Comparison of ENCODE assay signal across 11 cellular contexts in the genomic region with DNA sequence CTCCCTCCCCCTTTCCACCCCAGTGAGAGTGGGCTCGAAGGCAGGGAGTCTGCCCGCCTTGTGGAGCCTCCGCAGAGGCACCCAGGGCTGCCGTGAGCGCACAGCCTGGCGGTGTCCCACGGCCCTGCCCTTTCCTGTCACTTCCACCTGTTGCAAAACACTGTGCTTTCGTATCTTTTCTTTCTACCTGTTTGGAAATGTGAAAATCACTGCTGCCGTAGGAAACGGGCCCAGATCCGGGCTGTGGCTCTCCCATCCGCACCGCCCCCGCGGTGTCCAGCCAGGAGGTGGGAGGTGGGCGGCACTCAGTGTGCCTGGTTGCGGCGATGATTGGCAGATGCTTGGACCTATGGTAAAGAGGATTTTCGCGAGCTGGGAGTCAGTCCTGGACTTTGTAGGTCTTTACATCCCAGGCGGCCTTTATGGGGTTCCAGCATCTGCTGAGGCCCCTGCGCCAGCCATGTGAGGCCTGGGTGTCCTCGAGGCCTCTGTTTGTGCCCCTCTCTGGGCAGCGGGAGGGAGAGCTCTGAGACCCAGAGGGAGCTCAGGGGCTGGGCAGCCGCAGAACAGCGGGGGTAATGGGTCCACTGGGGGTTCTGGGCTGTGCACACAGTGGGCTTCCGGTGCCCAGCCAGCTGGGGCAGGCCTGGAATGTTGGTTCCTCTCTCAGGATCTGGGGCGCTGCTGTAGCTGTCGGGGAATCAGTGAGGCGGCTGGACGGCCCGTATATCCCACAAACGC. TPM values are rescaled to one million over a fixed set of nuclear protein-coding genes. Genes with fewer than 3 reads are reported as not detected.
DNase-seq lines count a peak whose midpoint lies in the region; ATAC-seq, FAIRE-seq and TF ChIP-seq lines count a peak whose summit lies in the region.
"Had no signal": no experiment of that assay in that cellular context is flagged by ENCODE, and none has a peak within 500 bp of the region (broad histone marks: within the 10 kb centered on the region; RNA-seq: fewer than 3 reads in every experiment).

No MANE protein-coding gene starts in this region.

- TF ChIP-seq CTCF in H1 (IDR thresholded peaks at IDR 0.05; ENCODE audit: control extremely low read depth in 1 of 3, insufficient read depth in 1 of 3, low read depth in 1 of 3, low read length in 3 of 3) (no peak), nephron (IDR thresholded peaks at IDR 0.05; ENCODE audit: unreplicated experiment in 3 of 3) (no peak)

- H3K4me2 ChIP-seq in BLaER1 treated with 17β-estradiol and CSF1 and Interleukin-3, amounts not matched to agents 10 nM and 100 nM: peak overlapping the region; percentile 57 to 100 (median 91)
- H3K4me2 ChIP-seq in H1 (ENCODE audit: insufficient read depth in 1 of 2, low read depth in 2 of 2, low read length in 2 of 2): no peak overlapping the region

- H3K27ac ChIP-seq in BLaER1 treated with 17β-estradiol and CSF1 and Interleukin-3, amounts not matched to agents 10 nM and 100 nM: peak overlapping the region; percentile 11 to 95 (median 49); a peak in 17 of 22 replicates
- peak overlapping the region; percentile 19; the same call in 1 of the 2 replicates for H3K27ac ChIP-seq in HUES64 (ENCODE audit: low read depth, low read length)
- H3K27ac ChIP-seq in H1 (ENCODE audit: low read depth, low read length): peak overlapping the region; percentile 19; the same call in 1 of the 2 replicates

- WGBS in HUES64: 93% methylated on average over 33 of the region's 33 CpGs
- 92% methylated on average over 33 of the region's 33 CpGs; no CpG with 5 or more reads in 1 of the 2 experiments for WGBS in H1 (ENCODE audit: extremely low coverage in 1 of 2, insufficient coverage in 1 of 2, insufficient read length in 1 of 2, insufficient replicate concordance in 2 of 2, low coverage in 1 of 2, low lambda C conversion rate in 2 of 2, missing lambda C conversion rate in 1 of 2), 2 experiments

- H2AFZ ChIP-seq in H1 (ENCODE audit: low read length): no peak overlapping the region

- H3K36me3 Mint-ChIP-seq in nephron (ENCODE audit: low read depth): peaks cover 11% of the 10 kb centered on the region

- H3K23me2 ChIP-seq in H1 (ENCODE audit: low read depth, low read length): peaks cover 6% of the 10 kb centered on the region

- peak overlapping the region in 1 of 10 experiments; percentile 28; a peak in 2 of 20 replicates for H3K4me3 ChIP-seq in BLaER1 treated with 17β-estradiol and CSF1 and Interleukin-3, amounts not matched to agents 10 nM and 100 nM
- H3K4me3 ChIP-seq in HUES64 (ENCODE audit: low read length): no peak overlapping the region
- H3K4me3 ChIP-seq in H1 (ENCODE audit: extremely low read depth in 1 of 4, insufficient read depth in 2 of 4, low read depth in 3 of 4, low read length in 4 of 4): no peak overlapping the region

- H3K36me3 ChIP-seq in BLaER1 treated with 17β-estradiol and CSF1 and Interleukin-3, amounts not matched to agents 10 nM and 100 nM: peaks cover 20 to 72% (median 46%) of the 10 kb centered on the region in 11 experiments
- peaks cover 8% of the 10 kb centered on the region for H3K36me3 ChIP-seq in HUES64 (ENCODE audit: insufficient read depth, low read length)
- peaks cover 0 to 8% (median 0%) of the 10 kb centered on the region in 4 experiments; a peak in 2 of 8 replicates for H3K36me3 ChIP-seq in H1 (ENCODE audit: control insufficient read depth in 2 of 4, insufficient read depth in 4 of 4, low read length in 3 of 4)

- TF ChIP-seq EP300 in H1 (IDR thresholded peaks at IDR 0.05; ENCODE audit: borderline replicate concordance in 1 of 2, low read depth in 2 of 2, low read length in 2 of 2): no peak

- no peak overlapping the region for H3K23ac ChIP-seq in H1 (ENCODE audit: insufficient read length)

- H3K9me3 Mint-ChIP-seq in nephron: no peaks in the 10 kb centered on the region

- no peak overlapping the region for H2BK15ac ChIP-seq in H1 (ENCODE audit: low read length)

- peak overlapping the region; percentile 28 to 68 (median 54); a peak in 19 of 22 replicates for H3K9ac ChIP-seq in BLaER1 treated with 17β-estradiol and CSF1 and Interleukin-3, amounts not matched to agents 10 nM and 100 nM
- H3K9ac ChIP-seq in HUES64 (ENCODE audit: low read depth, low read length): no peak overlapping the region
- no peak overlapping the region for H3K9ac ChIP-seq in H1 (replicated peaks in 1 of 4; ENCODE audit: extremely low read depth in 1 of 4, low read depth in 3 of 4, low read length in 3 of 4)

- no peak overlapping the region for H3K18ac ChIP-seq in H1 (ENCODE audit: extremely low read depth, low read length)

- peaks cover 74 to 88% (median 82%) of the 10 kb centered on the region in 10 experiments for H3K4me1 ChIP-seq in BLaER1 treated with 17β-estradiol and CSF1 and Interleukin-3, amounts not matched to agents 10 nM and 100 nM
- 0 out of 2 replicates have a peak, but pooled peaks cover 6% of the 10 kb centered on the region for H3K4me1 ChIP-seq in HUES64 (ENCODE audit: insufficient read depth, low read length)
- H3K4me1 ChIP-seq in H1 (replicated peaks in 1 of 4; ENCODE audit: control insufficient read depth in 3 of 4, insufficient read depth in 4 of 4, low read length in 3 of 4): peaks cover 0 to 20% (median 16%) of the 10 kb centered on the region in 4 experiments; a peak in 6 of 7 replicates

- H3K27ac Mint-ChIP-seq in nephron: peak overlapping the region in 1 of 3 experiments; percentile 56

- peaks cover 38% of the 10 kb centered on the region for H3K4me1 Mint-ChIP-seq in nephron

- peak overlapping the region; percentile 45 to 60 (median 46) for H3K4me3 Mint-ChIP-seq in nephron

- ATAC-seq in GM21528 (IDR thresholded peaks at IDR 0.05; ENCODE audit: low FRiP score, unreplicated experiment): no peak
- ATAC-seq in HG03045 (IDR thresholded peaks at IDR 0.05; ENCODE audit: unreplicated experiment): no peak

- H3K4ac ChIP-seq in H1 (replicated peaks; ENCODE audit: insufficient read length, low read depth, low read length): no peak overlapping the region

- H3K56ac ChIP-seq in H1 (replicated peaks; ENCODE audit: insufficient read length, low read depth, low read length): no peak overlapping the region

- no peak for TF ChIP-seq RAD21 in H1 (IDR thresholded peaks at IDR 0.05 in 1 of 2, conservative IDR thresholded peaks at IDR 0.05 in 1 of 2; ENCODE audit: low read depth in 2 of 2, low read length in 2 of 2)

- no peak overlapping the region for H2BK12ac ChIP-seq in H1 (ENCODE audit: low read depth, low read length)

- no peak for DNase-seq in H1 (ENCODE audit: low read depth in 1 of 2, low spot score in 2 of 2)
- no peak for DNase-seq in effector CD8-positive, alpha-beta T cell (lab: John Stamatoyannopoulos, UW)
- DNase-seq in NCI-H2029 treated with DMSO at 0.1 percent for 48 hours (lab: John Stamatoyannopoulos, UW): no peak
- DNase-seq: activated T-cell treated with anti-CD3 and anti-CD28 coated beads, Interleukin-2, amount 50 U/mL, for 1 hour; IMR-90; NCI-H510A had no signal

- CTCF ChIA-PET in H1 (lab: Charles Lee; ENCODE audit: partially characterized antibody): interaction anchor here (0.6 to 6.6 kb wide), 7 partner anchors 8 to 106 kb away, joined by 3 to 56 read pairs (median 3); no protein-coding TSS in a partner anchor

- no peaks in the 10 kb centered on the region for H3K27me3 Mint-ChIP-seq in nephron (ENCODE audit: low read depth)

- H2BK20ac ChIP-seq in H1 (ENCODE audit: low read length): no peak overlapping the region

- peak overlapping the region; percentile 75; the same call in 1 of the 2 replicates for H2BK5ac ChIP-seq in H1 (ENCODE audit: low read depth, low read length)

- peaks cover 26% of the 10 kb centered on the region for H3K79me1 ChIP-seq in H1 (ENCODE audit: low read depth, low read length)

- H3K9me3 ChIP-seq in BLaER1 treated with 17β-estradiol and CSF1 and Interleukin-3, amounts not matched to agents 10 nM and 100 nM (replicated peaks in 1 of 11): no peaks in the 10 kb centered on the region
- H3K9me3 ChIP-seq in HUES64 (ENCODE audit: insufficient read depth, low read depth, low read length): no peaks in the 10 kb centered on the region
- no peaks in the 10 kb centered on the region for H3K9me3 ChIP-seq in H1 (ENCODE audit: insufficient read depth in 2 of 2, low read depth in 1 of 2, low read length in 1 of 2)

- H2BK120ac ChIP-seq in H1 (replicated peaks; ENCODE audit: low read depth, low read length): no peak overlapping the region

- peaks cover 74 to 100% (median 95%) of the 10 kb centered on the region in 11 experiments for H4K20me1 ChIP-seq in BLaER1 treated with 17β-estradiol and CSF1 and Interleukin-3, amounts not matched to agents 10 nM and 100 nM
- H4K20me1 ChIP-seq in H1 (replicated peaks in 1 of 2; ENCODE audit: control insufficient read depth in 1 of 2, insufficient read depth in 2 of 2, low read length in 2 of 2): peaks cover 28 to 39% of the 10 kb centered on the region in 2 experiments

- no peak overlapping the region for H4K5ac ChIP-seq in H1 (ENCODE audit: insufficient read length, low read depth, low read length)

- no peak overlapping the region for H2AK5ac ChIP-seq in H1 (ENCODE audit: low read depth, low read length)

- H3K14ac ChIP-seq in H1 (ENCODE audit: insufficient read length): no peak overlapping the region

- no peak for FAIRE-seq in H1 (lab: Jason Lieb, UNC)

- peak overlapping the region; percentile 55 for H4K91ac ChIP-seq in H1 (replicated peaks; ENCODE audit: insufficient read length, low read length)

- peak overlapping the region; percentile 80; the same call in 1 of the 2 replicates for H4K8ac ChIP-seq in H1 (ENCODE audit: extremely low read depth, insufficient read depth, low read length)

- POLR2A ChIA-PET in H1 (lab: Charles Lee; ENCODE audit: partially characterized antibody): interaction anchor here (0.8 to 2.1 kb wide), 9 partner anchors 10 to 125 kb away, joined by 3 to 8 read pairs (median 4); a partner anchor contains a TSS

- no peaks in the 10 kb centered on the region for H3K27me3 ChIP-seq in BLaER1 treated with 17β-estradiol and CSF1 and Interleukin-3, amounts not matched to agents 10 nM and 100 nM
- H3K27me3 ChIP-seq in HUES64 (ENCODE audit: insufficient read depth, low read length): no peaks in the 10 kb centered on the region
- no peaks in the 10 kb centered on the region for H3K27me3 ChIP-seq in H1 (replicated peaks in 1 of 4; ENCODE audit: control insufficient read depth in 3 of 4, extremely low read depth in 1 of 4, insufficient read depth in 3 of 4, low read length in 3 of 4)

- TF ChIP-seq POLR2A in H1 (IDR thresholded peaks at IDR 0.05; ENCODE audit: control extremely low read depth in 1 of 2, low read depth in 2 of 2, low read length in 2 of 2): no peak

- peaks cover 22 to 96% of the 10 kb centered on the region in 2 experiments; a peak in 3 of 4 replicates for H3K79me2 ChIP-seq in H1 (ENCODE audit: control insufficient read depth in 1 of 2, insufficient read depth in 2 of 2, low read length in 2 of 2)

RNA-seq across cellular contexts. Expression of a gene that starts 6.1 kb away (rescaled TPM):
- polyA plus RNA-seq in HUES64 (2013, experiment 1 of 2): 42.9 TPM
- polyA plus RNA-seq in HUES64 (2013, experiment 2 of 2): 36.7 TPM
- total RNA-seq in H1 (2021; fragmentation: NEBNext Ultra II Directional; extraction: Animal tissue kit (Norgen Biotek cat#: 25700)): 70.7 and 75.2 TPM in 2 replicates
- 45.3 and 71.0 TPM in 2 replicates for polyA plus RNA-seq in H1 (2011; rRNA removed)
- 71.1 TPM for polyA plus RNA-seq in H1 (2011; cell fraction: cytosol; rRNA removed)
- polyA plus RNA-seq in H1 (2011; cell fraction: nucleus; rRNA removed): 143 TPM
- polyA plus RNA-seq in H1 (2012, experiment 1 of 2): 58.3 to 76.3 TPM (median 64.8 TPM) in 4 replicates
- polyA plus RNA-seq in H1 (2012, experiment 2 of 2): 55.4 TPM
- 44.0 TPM for polyA plus RNA-seq in H1 (2013, experiment 1 of 2)
- polyA plus RNA-seq in H1 (2013, experiment 2 of 2): 41.8 TPM
- 22.4 and 26.9 TPM in 2 replicates for polyA minus RNA-seq in H1 (2011; rRNA and poly(A)+ RNA removed)
- polyA minus RNA-seq in H1 (2011; cell fraction: cytosol; rRNA and poly(A)+ RNA removed): 44.5 TPM
- polyA minus RNA-seq in H1 (2011; cell fraction: nucleus; rRNA and poly(A)+ RNA removed): 46.0 TPM

RNA-seq across cellular contexts. Expression of a gene that starts 26.1 kb away (rescaled TPM):
- polyA plus RNA-seq in HUES64 (2013, experiment 1 of 2): 7.7 TPM
- 10.9 TPM for polyA plus RNA-seq in HUES64 (2013, experiment 2 of 2)
- 14.7 and 18.0 TPM in 2 replicates for total RNA-seq in H1 (2021; fragmentation: NEBNext Ultra II Directional; extraction: Animal tissue kit (Norgen Biotek cat#: 25700))
- polyA plus RNA-seq in H1 (2011; rRNA removed): 4.9 and 11.6 TPM in 2 replicates
- 7.4 TPM for polyA plus RNA-seq in H1 (2011; cell fraction: cytosol; rRNA removed)
- polyA plus RNA-seq in H1 (2011; cell fraction: nucleus; rRNA removed): 39.9 TPM
- polyA plus RNA-seq in H1 (2012, experiment 1 of 2): 4.2 to 12.2 TPM (median 10.1 TPM) in 4 replicates
- polyA plus RNA-seq in H1 (2012, experiment 2 of 2): 3.2 TPM
- polyA plus RNA-seq in H1 (2013, experiment 1 of 2): 11.0 TPM
- polyA plus RNA-seq in H1 (2013, experiment 2 of 2): 9.9 TPM
- 2.0 and 2.2 TPM in 2 replicates for polyA minus RNA-seq in H1 (2011; rRNA and poly(A)+ RNA removed)
- 8.2 TPM for polyA minus RNA-seq in H1 (2011; cell fraction: cytosol; rRNA and poly(A)+ RNA removed)
- 11.6 TPM for polyA minus RNA-seq in H1 (2011; cell fraction: nucleus; rRNA and poly(A)+ RNA removed)

RNA-seq across cellular contexts. Expression of a gene that starts 29.9 kb away (rescaled TPM):
- polyA plus RNA-seq in HUES64 (2013, experiment 1 of 2): 131 TPM
- polyA plus RNA-seq in HUES64 (2013, experiment 2 of 2): 132 TPM
- total RNA-seq in H1 (2021; fragmentation: NEBNext Ultra II Directional; extraction: Animal tissue kit (Norgen Biotek cat#: 25700)): 174 and 182 TPM in 2 replicates
- polyA plus RNA-seq in H1 (2011; rRNA removed): 249 and 338 TPM in 2 replicates
- 142 TPM for polyA plus RNA-seq in H1 (2011; cell fraction: cytosol; rRNA removed)
- polyA plus RNA-seq in H1 (2011; cell fraction: nucleus; rRNA removed): 120 TPM
- polyA plus RNA-seq in H1 (2012, experiment 1 of 2): 87.3 to 189 TPM (median 180 TPM) in 4 replicates
- 328 TPM for polyA plus RNA-seq in H1 (2012, experiment 2 of 2)
- 148 TPM for polyA plus RNA-seq in H1 (2013, experiment 1 of 2)
- 145 TPM for polyA plus RNA-seq in H1 (2013, experiment 2 of 2)
- 13.4 and 18.6 TPM in 2 replicates for polyA minus RNA-seq in H1 (2011; rRNA and poly(A)+ RNA removed)
- polyA minus RNA-seq in H1 (2011; cell fraction: cytosol; rRNA and poly(A)+ RNA removed): 118 TPM
- 40.2 TPM for polyA minus RNA-seq in H1 (2011; cell fraction: nucleus; rRNA and poly(A)+ RNA removed)

RNA-seq across cellular contexts. Expression of a gene that starts 36.7 kb away (rescaled TPM):
- 116 TPM for polyA plus RNA-seq in HUES64 (2013, experiment 1 of 2)
- polyA plus RNA-seq in HUES64 (2013, experiment 2 of 2): 108 TPM
- total RNA-seq in H1 (2021; fragmentation: NEBNext Ultra II Directional; extraction: Animal tissue kit (Norgen Biotek cat#: 25700)): 159 and 166 TPM in 2 replicates
- polyA plus RNA-seq in H1 (2011; rRNA removed): 39.8 and 86.0 TPM in 2 replicates
- 38.5 TPM for polyA plus RNA-seq in H1 (2011; cell fraction: cytosol; rRNA removed)
- 85.2 TPM for polyA plus RNA-seq in H1 (2011; cell fraction: nucleus; rRNA removed)
- 58.2 to 110 TPM (median 92.2 TPM) in 4 replicates for polyA plus RNA-seq in H1 (2012, experiment 1 of 2)
- 90.5 TPM for polyA plus RNA-seq in H1 (2012, experiment 2 of 2)
- polyA plus RNA-seq in H1 (2013, experiment 1 of 2): 95.6 TPM
- polyA plus RNA-seq in H1 (2013, experiment 2 of 2): 90.3 TPM
- 10.3 and 14.3 TPM in 2 replicates for polyA minus RNA-seq in H1 (2011; rRNA and poly(A)+ RNA removed)
- polyA minus RNA-seq in H1 (2011; cell fraction: cytosol; rRNA and poly(A)+ RNA removed): 86.0 TPM
- polyA minus RNA-seq in H1 (2011; cell fraction: nucleus; rRNA and poly(A)+ RNA removed): 55.2 TPM

RNA-seq across cellular contexts. Expression of a gene that starts 37.6 kb away (rescaled TPM):
- 14.5 TPM for polyA plus RNA-seq in HUES64 (2013, experiment 1 of 2)
- polyA plus RNA-seq in HUES64 (2013, experiment 2 of 2): 14.1 TPM
- total RNA-seq in H1 (2021; fragmentation: NEBNext Ultra II Directional; extraction: Animal tissue kit (Norgen Biotek cat#: 25700)): 31.4 and 37.4 TPM in 2 replicates
- polyA plus RNA-seq in H1 (2011; rRNA removed): 12.2 and 21.3 TPM in 2 replicates
- polyA plus RNA-seq in H1 (2011; cell fraction: cytosol; rRNA removed): 12.8 TPM
- polyA plus RNA-seq in H1 (2011; cell fraction: nucleus; rRNA removed): 67.3 TPM
- 21.4 to 33.6 TPM (median 24.5 TPM) in 4 replicates for polyA plus RNA-seq in H1 (2012, experiment 1 of 2)
- 13.6 TPM for polyA plus RNA-seq in H1 (2012, experiment 2 of 2)
- 16.0 TPM for polyA plus RNA-seq in H1 (2013, experiment 1 of 2)
- 14.4 TPM for polyA plus RNA-seq in H1 (2013, experiment 2 of 2)
- 10.0 and 10.6 TPM in 2 replicates for polyA minus RNA-seq in H1 (2011; rRNA and poly(A)+ RNA removed)
- 23.1 TPM for polyA minus RNA-seq in H1 (2011; cell fraction: cytosol; rRNA and poly(A)+ RNA removed)
- polyA minus RNA-seq in H1 (2011; cell fraction: nucleus; rRNA and poly(A)+ RNA removed): 23.4 TPM

Comparison
In these comparisons a context has a peak if more than half of its experiments do, and no peak if none do; other contexts are left out.
1. H3K4me2 ChIP-seq: peak in BLaER1 treated with 17β-estradiol and CSF1 and Interleukin-3, amounts not matched to agents 10 nM and 100 nM (11 of 11); none in H1 (0 of 2).
2. H3K9ac ChIP-seq: peak in BLaER1 treated with 17β-estradiol and CSF1 and Interleukin-3, amounts not matched to agents 10 nM and 100 nM (11 of 11); none in HUES64 (single experiment) and H1 (0 of 4).
3. Peak in every context shown above with its lines, with median percentiles within 50 percentile points of each other: H3K27ac ChIP-seq.